ENCODE assay signal across 17 cellular contexts in the genomic region with DNA sequence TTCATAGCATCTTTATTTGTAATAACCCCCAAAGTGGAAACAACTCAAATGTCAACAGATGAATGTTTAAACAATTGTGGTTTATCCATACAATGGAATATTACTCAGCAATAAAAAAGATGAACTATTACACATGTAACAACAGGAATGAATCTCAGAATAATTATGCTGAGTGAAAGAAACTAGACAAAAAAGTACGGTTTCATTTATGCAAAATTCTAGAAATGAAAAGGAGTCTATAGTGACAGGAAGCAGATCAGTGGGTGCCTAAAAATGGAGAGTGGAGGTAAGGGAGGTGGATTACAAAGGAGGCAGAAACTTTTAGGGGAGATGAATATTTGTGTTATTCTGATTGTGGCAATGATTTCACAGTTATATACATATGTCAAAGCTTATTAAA. TPM values are rescaled to one million over a fixed set of nuclear protein-coding genes. Genes with fewer than 3 reads are reported as not detected.
DNase-seq lines count a peak whose midpoint lies in the region; ATAC-seq and TF ChIP-seq lines count a peak whose summit lies in the region.
"Had no signal": no experiment of that assay in that cellular context is flagged by ENCODE, and none has a peak within 500 bp of the region (broad histone marks: within the 10 kb centered on the region; RNA-seq: fewer than 3 reads in every experiment).

No MANE protein-coding gene starts in this region.

- H3K27ac ChIP-seq in RWPE2 (ENCODE audit: poor library complexity, severe bottlenecking) (peak overlapping the region; percentile 32), adrenal gland (peak overlapping the region in 2 of 5 donors; percentile 3 to 61)

- no peaks in the 10 kb centered on the region for H3K27me3 Mint-ChIP-seq in activated T-cell treated with anti-CD3 and anti-CD28 coated beads, Interleukin-2, amount 50 U/mL, for 4 hours (ENCODE audit: low read depth)
- H3K27me3 Mint-ChIP-seq in effector memory CD8-positive, alpha-beta T cell, result no peaks in the 10 kb centered on the region
- no peaks in the 10 kb centered on the region for H3K27me3 Mint-ChIP-seq in stimulated activated naive CD8-positive, alpha-beta T cell treated with anti-CD3 and anti-CD28 coated beads, Interleukin-15, amount 100 ng/mL, for 72 hours

- no peaks in the 10 kb centered on the region for H3K9me3 Mint-ChIP-seq in activated T-cell treated with anti-CD3 and anti-CD28 coated beads, Interleukin-2, amount 50 U/mL, for 4 hours
- H3K9me3 Mint-ChIP-seq in effector memory CD8-positive, alpha-beta T cell, result no peaks in the 10 kb centered on the region
- H3K9me3 Mint-ChIP-seq in stimulated activated naive CD8-positive, alpha-beta T cell treated with anti-CD3 and anti-CD28 coated beads, Interleukin-15, amount 100 ng/mL, for 72 hours, result peaks cover 0 to 4% of the 10 kb centered on the region in 2 donors

- 85 to 93% (median 87%) methylated on average over 1 of the region's 1 CpG for WGBS in adrenal gland, 4 donors

- H3K27ac Mint-ChIP-seq in effector memory CD8-positive, alpha-beta T cell, result peak overlapping the region; percentile 93
- peak overlapping the region; percentile 71 to 95 for H3K27ac Mint-ChIP-seq in stimulated activated naive CD8-positive, alpha-beta T cell treated with anti-CD3 and anti-CD28 coated beads, Interleukin-15, amount 100 ng/mL, for 72 hours
- H3K27ac Mint-ChIP-seq: mesothelial cell of epicardium had no signal

- peaks cover 36% of the 10 kb centered on the region for H3K36me3 Mint-ChIP-seq in activated T-cell treated with anti-CD3 and anti-CD28 coated beads, Interleukin-2, amount 50 U/mL, for 4 hours (ENCODE audit: insufficient read depth)
- peaks cover 62% of the 10 kb centered on the region for H3K36me3 Mint-ChIP-seq in effector memory CD8-positive, alpha-beta T cell (ENCODE audit: insufficient read depth)

- ATAC-seq in activated T-cell treated with anti-CD3 and anti-CD28 coated beads, Interleukin-2, amount 50 U/mL, for 4 hours, result peak; percentile 10 to 11
- ATAC-seq in RWPE2 (ENCODE audit: low read depth), result no peak
- no peak for ATAC-seq in effector memory CD8-positive, alpha-beta T cell (replicated peaks)
- ATAC-seq in stimulated activated naive CD8-positive, alpha-beta T cell treated with anti-CD3 and anti-CD28 coated beads, Interleukin-15, amount 100 ng/mL, for 72 hours, result no peak
- ATAC-seq: SK-N-SH treated with all-trans-retinoic acid at 6 μM for 48 hours had no signal

- H3K9me3 ChIP-seq in RWPE2 (ENCODE audit: severe bottlenecking) (no peaks in the 10 kb centered on the region), adrenal gland (replicated peaks in 1 of 3) (no peaks in the 10 kb centered on the region)
- H3K9me3 ChIP-seq: right lobe of liver had no signal

- H3K27me3 ChIP-seq in RWPE2 (ENCODE audit: insufficient read depth, poor library complexity, severe bottlenecking), result no peaks in the 10 kb centered on the region
- no peaks in the 10 kb centered on the region for H3K27me3 ChIP-seq in adrenal gland
- H3K27me3 ChIP-seq: right lobe of liver had no signal

- intact Hi-C loops in adrenal gland (cut with DNase I), result no loop called here

- peaks cover 21% of the 10 kb centered on the region for H3K4me1 ChIP-seq in RWPE2 (ENCODE audit: insufficient read depth, poor library complexity, severe bottlenecking)
- H3K4me1 ChIP-seq in adrenal gland (replicated peaks in 1 of 2), result peaks cover 3 to 6% of the 10 kb centered on the region in 2 donors

- no peak for TF ChIP-seq POLR2A in adrenal gland (IDR thresholded peaks at IDR 0.05)

- no peak for DNase-seq in activated T-cell treated with anti-CD3 and anti-CD28 coated beads, Interleukin-2, amount 50 U/mL, for 4 hours
- DNase-seq in activated T-cell treated with anti-CD3 and anti-CD28 coated beads, Interleukin-2, amount 50 U/mL, for 48 hours, result no peak
- DNase-seq in RWPE2 (ENCODE audit: low spot score) (no peak), SIG-M5 treated with dmso at 0.1 percent for 504 hours (lab: John Stamatoyannopoulos, UW; ENCODE audit: unreplicated experiment) (no peak), T1000 (lab: John Stamatoyannopoulos, UW) (no peak), adrenal gland (no peak)
- DNase-seq in effector memory CD8-positive, alpha-beta T cell, result no peak
- no peak for DNase-seq in stimulated activated naive CD8-positive, alpha-beta T cell treated with anti-CD3 and anti-CD28 coated beads, Interleukin-15, amount 100 ng/mL, for 72 hours
- DNase-seq: ACHN; activated CD8-positive, alpha-beta memory T cell treated with anti-CD3 and anti-CD28 coated beads, Interleukin-2, amount 50 U/mL, for 4 hours; EL; NCI-H524 treated with DMSO at 0.1 percent for 48 hours; nucleus accumbens; stimulated activated CD4-positive, alpha-beta T cell treated with anti-CD3 and anti-CD28 coated beads, Interleukin-4, amount 100 ng/mL, for 4 hours had no signal

- TF ChIP-seq CTCF in RWPE2 (IDR thresholded peaks at IDR 0.05; ENCODE audit: poor library complexity, severe bottlenecking) (no peak), adrenal gland (IDR thresholded peaks at IDR 0.05) (no peak)

- H3K36me3 ChIP-seq in RWPE2 (ENCODE audit: low read depth), result peaks cover 12% of the 10 kb centered on the region
- H3K36me3 ChIP-seq in adrenal gland (replicated peaks in 1 of 2), result no peaks in the 10 kb centered on the region
- H3K36me3 ChIP-seq: right lobe of liver had no signal

- no peak overlapping the region for H3K4me3 ChIP-seq in RWPE2 (ENCODE audit: severe bottlenecking)
- H3K4me3 ChIP-seq in adrenal gland, result no peak overlapping the region
- H3K4me3 ChIP-seq: right lobe of liver had no signal

- peak overlapping the region; percentile 93 for H3K4me3 Mint-ChIP-seq in activated T-cell treated with anti-CD3 and anti-CD28 coated beads, Interleukin-2, amount 50 U/mL, for 4 hours
- H3K4me3 Mint-ChIP-seq in effector memory CD8-positive, alpha-beta T cell, result no peak overlapping the region
- peak overlapping the region; percentile 77 to 96 for H3K4me3 Mint-ChIP-seq in stimulated activated naive CD8-positive, alpha-beta T cell treated with anti-CD3 and anti-CD28 coated beads, Interleukin-15, amount 100 ng/mL, for 72 hours
- H3K4me3 Mint-ChIP-seq: mesothelial cell of epicardium had no signal

- H3K4me1 Mint-ChIP-seq in activated T-cell treated with anti-CD3 and anti-CD28 coated beads, Interleukin-2, amount 50 U/mL, for 4 hours (ENCODE audit: low read depth), result peaks cover 64% of the 10 kb centered on the region
- H3K4me1 Mint-ChIP-seq in effector memory CD8-positive, alpha-beta T cell (ENCODE audit: low read depth in 2 of 2), result peaks cover 47 to 57% of the 10 kb centered on the region in 2 donors
- peaks cover 57% of the 10 kb centered on the region for H3K4me1 Mint-ChIP-seq in stimulated activated naive CD8-positive, alpha-beta T cell treated with anti-CD3 and anti-CD28 coated beads, Interleukin-15, amount 100 ng/mL, for 72 hours

RNA-seq across cellular contexts. Expression of a gene that starts 4.8 kb away (rescaled TPM):
- 100 to 1,000 TPM; 109 to 141 (median 134) TPM for total RNA-seq in activated T-cell treated with anti-CD3 and anti-CD28 coated beads, Interleukin-2, amount 50 U/mL, for 4 hours
- 10 to 100 TPM; 13.6 to 28.1 (median 19.3) TPM for total RNA-seq in adrenal gland
- polyA plus RNA-seq in adrenal gland, result 10 to 100 TPM in 1 of 3 donors, 1 to 10 TPM in 2; 7.8 to 11.6 (median 9.9) TPM

RNA-seq across cellular contexts. Expression of a gene that starts 45.0 kb away (rescaled TPM):
- 1 to 10 TPM; 1.1 to 1.5 (median 1.3) TPM for total RNA-seq in activated T-cell treated with anti-CD3 and anti-CD28 coated beads, Interleukin-2, amount 50 U/mL, for 4 hours
- total RNA-seq in adrenal gland, result 1 to 10 TPM; 2.4 to 6.0 (median 4.9) TPM
- 1 to 10 TPM; 1.8 to 2.4 (median 1.9) TPM for polyA plus RNA-seq in adrenal gland

Comparison
In these comparisons a context has a peak if more than half of its experiments do, and no peak if none do; other contexts are left out.
1. ATAC-seq: peak in activated T-cell treated with anti-CD3 and anti-CD28 coated beads, Interleukin-2, amount 50 U/mL, for 4 hours (2 of 2); none in RWPE2 (single experiment), effector memory CD8-positive, alpha-beta T cell (single experiment) and stimulated activated naive CD8-positive, alpha-beta T cell treated with anti-CD3 and anti-CD28 coated beads, Interleukin-15, amount 100 ng/mL, for 72 hours (single experiment).
2. H3K4me3 Mint-ChIP-seq: peak in activated T-cell treated with anti-CD3 and anti-CD28 coated beads, Interleukin-2, amount 50 U/mL, for 4 hours (single experiment) and stimulated activated naive CD8-positive, alpha-beta T cell treated with anti-CD3 and anti-CD28 coated beads, Interleukin-15, amount 100 ng/mL, for 72 hours (2 of 2); none in effector memory CD8-positive, alpha-beta T cell (0 of 2).